In genomic region chr1:168085401-168085872, GRCh38 we compare ENCODE assay signal across 13 cellular contexts. TPM values are rescaled to one million over a fixed set of nuclear protein-coding genes. Genes with fewer than 3 reads are reported as not detected.
DNase-seq lines count a peak whose midpoint lies in the region; ATAC-seq and TF ChIP-seq lines count a peak whose summit lies in the region.
"Had no signal": no experiment of that assay in that cellular context is flagged by ENCODE, and none has a peak within 500 bp of the region (broad histone marks: within the 10 kb centered on the region; RNA-seq: fewer than 3 reads in every experiment).

No MANE protein-coding gene starts in this region.

- ATAC-seq in thoracic aorta (ENCODE audit: insufficient number of reproducible peaks, low FRiP score, low read depth), result no peak
- ATAC-seq in GM21515 (IDR thresholded peaks at IDR 0.05; ENCODE audit: unreplicated experiment), result no peak

- DNase-seq in adipocyte (ENCODE audit: low read depth), result no peak
- peak; percentile 52 for DNase-seq in globus pallidus (ENCODE audit: low spot score)
- DNase-seq in thoracic aorta (ENCODE audit: low spot score), result no peak
- no peak for DNase-seq in AG08396 (ENCODE audit: low spot score)
- DNase-seq in NCI-H226, result no peak
- DNase-seq in NCI-H774 (lab: John Stamatoyannopoulos, UW), result no peak
- DNase-seq: DMS 273 treated with DMSO at 0.1 percent for 48 hours, HFFc6 had no signal

- H3K9me3 ChIP-seq in adipocyte (ENCODE audit: control insufficient read depth, low read length), result no peaks in the 10 kb centered on the region
- H3K9me3 ChIP-seq in muscle layer of colon (ENCODE audit: low read length), result no peaks in the 10 kb centered on the region
- no peaks in the 10 kb centered on the region for H3K9me3 ChIP-seq in thoracic aorta
- H3K9me3 ChIP-seq: neutrophil, Peyer's patch, spleen had no signal

- H3K4me1 ChIP-seq in adipocyte (ENCODE audit: control insufficient read depth, insufficient read depth, low read length) (peaks cover 35% of the 10 kb centered on the region), muscle layer of colon (ENCODE audit: insufficient read depth, low read length) (peaks cover 14% of the 10 kb centered on the region), thoracic aorta (ENCODE audit: control insufficient read depth in 1 of 2, low read depth in 2 of 2) (peaks cover 16 to 54% of the 10 kb centered on the region in 2 donors)
- H3K4me1 ChIP-seq: Peyer's patch had no signal

- no peak for TF ChIP-seq CTCF in thoracic aorta (IDR thresholded peaks at IDR 0.05)

- H3K36me3 ChIP-seq in adipocyte (ENCODE audit: control insufficient read depth, insufficient read depth, low read length, severe bottlenecking) (no peaks in the 10 kb centered on the region), muscle layer of colon (ENCODE audit: insufficient read depth, low read length) (no peaks in the 10 kb centered on the region), thoracic aorta (peaks cover 5% of the 10 kb centered on the region)
- H3K36me3 ChIP-seq: neutrophil, Peyer's patch, spleen had no signal

- H3K27ac ChIP-seq in muscle layer of colon (ENCODE audit: low read depth, low read length) (peak overlapping the region; percentile 59), thoracic aorta (peak overlapping the region; percentile 77 to 78)
- H3K27ac ChIP-seq: neutrophil, spleen had no signal

- H3K27me3 ChIP-seq in adipocyte (replicated peaks; ENCODE audit: control insufficient read depth, insufficient read depth, low read length) (no peaks in the 10 kb centered on the region), muscle layer of colon (ENCODE audit: control insufficient read depth in 1 of 2, insufficient read depth in 2 of 2, low read length in 2 of 2) (no peaks in the 10 kb centered on the region), thoracic aorta (replicated peaks; ENCODE audit: insufficient read depth) (no peaks in the 10 kb centered on the region)
- H3K27me3 ChIP-seq: neutrophil, Peyer's patch, spleen had no signal

- peak overlapping the region; percentile 40 for H3K9ac ChIP-seq in adipocyte (ENCODE audit: low read length)
- no peak overlapping the region for H3K9ac ChIP-seq in muscle layer of colon (ENCODE audit: low read length)

- H3K4me3 ChIP-seq in adipocyte (ENCODE audit: low read length) (no peak overlapping the region), muscle layer of colon (ENCODE audit: low read depth in 1 of 2, low read length in 2 of 2) (no peak overlapping the region), thoracic aorta (peak overlapping the region; percentile 65)
- H3K4me3 ChIP-seq: Peyer's patch had no signal

RNA-seq across cellular contexts. Expression of gene GPR161, which starts 51.3 kb away (rescaled TPM):
- 10 to 100 TPM; 10.3 to 11.6 TPM for total RNA-seq in thoracic aorta
